19 cellular contexts compared by ENCODE assay signal in the genomic region with DNA sequence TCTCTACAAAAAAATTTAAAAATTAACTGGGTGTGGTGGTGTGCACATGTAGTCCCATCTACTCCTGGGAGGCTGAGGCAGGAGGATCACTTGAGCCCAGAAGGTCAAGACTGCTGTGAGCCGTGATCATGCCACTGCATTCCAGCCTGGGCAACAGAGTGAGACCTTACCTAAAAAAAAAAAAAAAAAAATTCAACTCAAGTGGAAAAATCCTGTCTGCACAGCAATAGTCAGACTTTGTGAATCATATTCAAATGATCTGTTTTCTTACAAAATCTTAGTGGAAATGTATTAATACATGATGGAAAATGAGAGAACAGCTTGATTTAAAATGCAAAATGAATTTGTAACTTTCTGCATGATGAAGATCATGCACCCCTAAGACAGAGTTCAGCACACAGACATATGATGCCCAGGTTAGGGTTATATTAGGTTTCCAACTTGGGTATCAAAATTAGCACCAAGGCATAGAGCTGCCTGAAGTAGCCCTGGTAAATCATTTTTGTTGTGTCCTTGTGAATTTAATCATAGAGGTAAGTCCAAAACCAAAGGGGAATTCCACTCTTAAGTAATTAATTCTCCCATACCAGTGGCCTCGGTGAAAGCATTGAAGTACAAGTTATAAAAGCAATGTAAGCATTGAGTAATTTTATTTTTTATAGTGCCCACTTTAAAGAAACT.
A peak's percentile ranks its signal among the peaks of the same experiment; 100 is the strongest.
DNase-seq lines count a peak whose midpoint lies in the region; ATAC-seq and TF ChIP-seq lines count a peak whose summit lies in the region.
"Had no signal": no experiment of that assay in that cellular context is flagged by ENCODE, and none has a peak within 500 bp of the region (broad histone marks: within the 10 kb centered on the region; RNA-seq: fewer than 3 reads in every experiment).

No MANE protein-coding gene starts in this region.

- H3K4me1 ChIP-seq in CD4-positive, CD25-positive, alpha-beta regulatory T cell (ENCODE audit: control insufficient read depth, insufficient read depth, low read length, poor library complexity, severe bottlenecking) = peaks cover 8% of the 10 kb centered on the region
- H3K4me1 ChIP-seq: ascending aorta, BE2C, esophagus squamous epithelium, transverse colon had no signal

- no peak for DNase-seq in CD4-positive, CD25-positive, alpha-beta regulatory T cell
- DNase-seq in epithelial cell of esophagus (ENCODE audit: low read depth) (peak; percentile 5), pons (ENCODE audit: low spot score) (no peak), SKM-1 (lab: John Stamatoyannopoulos, UW; ENCODE audit: unreplicated experiment) (no peak), SIG-M5 treated with dmso at 0.1 percent for 504 hours (lab: John Stamatoyannopoulos, UW; ENCODE audit: unreplicated experiment) (no peak)
- DNase-seq: BE2C; cortex of kidney; esophagus squamous epithelium; H9; left lung; right cardiac atrium; SHP77; stimulated activated CD4-positive, alpha-beta T cell treated with anti-CD3 and anti-CD28 coated beads, Interleukin-1b, Interleukin-23, amount 100 ng/mL, for 48 hours; transverse colon had no signal

- H3K9me3 Mint-ChIP-seq in CD4-positive, CD25-positive, alpha-beta regulatory T cell = no peaks in the 10 kb centered on the region
- no peaks in the 10 kb centered on the region for H3K9me3 Mint-ChIP-seq in IgD-negative memory B cell
- H3K9me3 Mint-ChIP-seq: H9, nephron had no signal

- H3K4me3 ChIP-seq in CD4-positive, CD25-positive, alpha-beta regulatory T cell (ENCODE audit: low read depth, low read length) = no peak overlapping the region
- no peak overlapping the region for H3K4me3 ChIP-seq in epithelial cell of esophagus (ENCODE audit: low read length)
- H3K4me3 ChIP-seq: ascending aorta, esophagus squamous epithelium, left lung, transverse colon had no signal

- H3K27me3 Mint-ChIP-seq in CD4-positive, CD25-positive, alpha-beta regulatory T cell = no peaks in the 10 kb centered on the region
- H3K27me3 Mint-ChIP-seq in IgD-negative memory B cell = no peaks in the 10 kb centered on the region

- no peak overlapping the region for H3K4me3 Mint-ChIP-seq in CD4-positive, CD25-positive, alpha-beta regulatory T cell
- H3K4me3 Mint-ChIP-seq in IgD-negative memory B cell = no peak overlapping the region
- H3K4me3 Mint-ChIP-seq: H9, nephron had no signal

- peak overlapping the region in 2 of 3 donors; percentile 62 to 74 for H3K27ac Mint-ChIP-seq in CD4-positive, CD25-positive, alpha-beta regulatory T cell
- H3K27ac Mint-ChIP-seq in IgD-negative memory B cell = peak overlapping the region in 2 of 3 donors; percentile 39 to 76
- H3K27ac Mint-ChIP-seq: nephron had no signal

- ATAC-seq in CD4-positive, CD25-positive, alpha-beta regulatory T cell (ENCODE audit: low read depth in 2 of 2) = no peak
- ATAC-seq in GM18520 (IDR thresholded peaks at IDR 0.05; ENCODE audit: unreplicated experiment) = peak; percentile 35
- ATAC-seq in HG03039 (IDR thresholded peaks at IDR 0.05; ENCODE audit: unreplicated experiment) = no peak
- ATAC-seq: left lung, right cardiac atrium had no signal

- no peak overlapping the region for H3K27ac ChIP-seq in CD4-positive, CD25-positive, alpha-beta regulatory T cell (ENCODE audit: insufficient read depth, low read length, poor library complexity, severe bottlenecking)
- H3K27ac ChIP-seq: ascending aorta, esophagus squamous epithelium, left lung, transverse colon had no signal

- H3K36me3 Mint-ChIP-seq in CD4-positive, CD25-positive, alpha-beta regulatory T cell = peaks cover 33% of the 10 kb centered on the region
- no peaks in the 10 kb centered on the region for H3K36me3 Mint-ChIP-seq in IgD-negative memory B cell

- TF ChIP-seq CTCF in epithelial cell of esophagus (IDR thresholded peaks at IDR 0.05; ENCODE audit: insufficient read depth, low read depth, low read length, missing control alignments) = no peak

- peaks cover 41 to 75% (median 57%) of the 10 kb centered on the region in 4 donors for H3K4me1 Mint-ChIP-seq in CD4-positive, CD25-positive, alpha-beta regulatory T cell
- H3K4me1 Mint-ChIP-seq in IgD-negative memory B cell = peaks cover 14 to 33% (median 32%) of the 10 kb centered on the region in 3 donors
- H3K4me1 Mint-ChIP-seq: H9 had no signal

- no peaks in the 10 kb centered on the region for H3K9me3 ChIP-seq in CD4-positive, CD25-positive, alpha-beta regulatory T cell (ENCODE audit: control insufficient read depth in 2 of 2, low read length in 2 of 2)
- H3K9me3 ChIP-seq: ascending aorta, BE2C, esophagus squamous epithelium, left lung, transverse colon had no signal

- peaks cover 40% of the 10 kb centered on the region for H3K36me3 ChIP-seq in CD4-positive, CD25-positive, alpha-beta regulatory T cell (ENCODE audit: control insufficient read depth, insufficient read depth, low read length)

- H3K27me3 ChIP-seq in CD4-positive, CD25-positive, alpha-beta regulatory T cell (ENCODE audit: control insufficient read depth, insufficient read depth, low read length) = no peaks in the 10 kb centered on the region
- H3K27me3 ChIP-seq: ascending aorta, BE2C, esophagus squamous epithelium, left lung, transverse colon had no signal
